2 cellular contexts compared by ENCODE assay signal in genomic region chr1:7984826-7985225, GRCh38.
TF ChIP-seq lines count a peak whose summit lies in the region.

No MANE protein-coding gene starts in this region.

TF ChIP-seq in GM23338, 12 proteins besides CTCF, POLR2A, EP300 and RAD21 (continued from another document):
- TF ChIP-seq POLR2AphosphoS5 (IDR thresholded peaks at IDR 0.05; ENCODE audit: low read depth) (no peak), STAT1 (IDR thresholded peaks at IDR 0.05; ENCODE audit: unreplicated experiment) (no peak)
- TF ChIP-seq, protein P1, sequence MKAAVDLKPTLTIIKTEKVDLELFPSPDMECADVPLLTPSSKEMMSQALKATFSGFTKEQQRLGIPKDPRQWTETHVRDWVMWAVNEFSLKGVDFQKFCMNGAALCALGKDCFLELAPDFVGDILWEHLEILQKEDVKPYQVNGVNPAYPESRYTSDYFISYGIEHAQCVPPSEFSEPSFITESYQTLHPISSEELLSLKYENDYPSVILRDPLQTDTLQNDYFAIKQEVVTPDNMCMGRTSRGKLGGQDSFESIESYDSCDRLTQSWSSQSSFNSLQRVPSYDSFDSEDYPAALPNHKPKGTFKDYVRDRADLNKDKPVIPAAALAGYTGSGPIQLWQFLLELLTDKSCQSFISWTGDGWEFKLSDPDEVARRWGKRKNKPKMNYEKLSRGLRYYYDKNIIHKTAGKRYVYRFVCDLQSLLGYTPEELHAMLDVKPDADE (IDR thresholded peaks at IDR 0.05): no peak
- TF ChIP-seq, protein P2, sequence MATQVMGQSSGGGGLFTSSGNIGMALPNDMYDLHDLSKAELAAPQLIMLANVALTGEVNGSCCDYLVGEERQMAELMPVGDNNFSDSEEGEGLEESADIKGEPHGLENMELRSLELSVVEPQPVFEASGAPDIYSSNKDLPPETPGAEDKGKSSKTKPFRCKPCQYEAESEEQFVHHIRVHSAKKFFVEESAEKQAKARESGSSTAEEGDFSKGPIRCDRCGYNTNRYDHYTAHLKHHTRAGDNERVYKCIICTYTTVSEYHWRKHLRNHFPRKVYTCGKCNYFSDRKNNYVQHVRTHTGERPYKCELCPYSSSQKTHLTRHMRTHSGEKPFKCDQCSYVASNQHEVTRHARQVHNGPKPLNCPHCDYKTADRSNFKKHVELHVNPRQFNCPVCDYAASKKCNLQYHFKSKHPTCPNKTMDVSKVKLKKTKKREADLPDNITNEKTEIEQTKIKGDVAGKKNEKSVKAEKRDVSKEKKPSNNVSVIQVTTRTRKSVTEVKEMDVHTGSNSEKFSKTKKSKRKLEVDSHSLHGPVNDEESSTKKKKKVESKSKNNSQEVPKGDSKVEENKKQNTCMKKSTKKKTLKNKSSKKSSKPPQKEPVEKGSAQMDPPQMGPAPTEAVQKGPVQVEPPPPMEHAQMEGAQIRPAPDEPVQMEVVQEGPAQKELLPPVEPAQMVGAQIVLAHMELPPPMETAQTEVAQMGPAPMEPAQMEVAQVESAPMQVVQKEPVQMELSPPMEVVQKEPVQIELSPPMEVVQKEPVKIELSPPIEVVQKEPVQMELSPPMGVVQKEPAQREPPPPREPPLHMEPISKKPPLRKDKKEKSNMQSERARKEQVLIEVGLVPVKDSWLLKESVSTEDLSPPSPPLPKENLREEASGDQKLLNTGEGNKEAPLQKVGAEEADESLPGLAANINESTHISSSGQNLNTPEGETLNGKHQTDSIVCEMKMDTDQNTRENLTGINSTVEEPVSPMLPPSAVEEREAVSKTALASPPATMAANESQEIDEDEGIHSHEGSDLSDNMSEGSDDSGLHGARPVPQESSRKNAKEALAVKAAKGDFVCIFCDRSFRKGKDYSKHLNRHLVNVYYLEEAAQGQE (IDR thresholded peaks at IDR 0.05; ENCODE audit: unreplicated experiment): no peak
- TF ChIP-seq, protein P3, sequence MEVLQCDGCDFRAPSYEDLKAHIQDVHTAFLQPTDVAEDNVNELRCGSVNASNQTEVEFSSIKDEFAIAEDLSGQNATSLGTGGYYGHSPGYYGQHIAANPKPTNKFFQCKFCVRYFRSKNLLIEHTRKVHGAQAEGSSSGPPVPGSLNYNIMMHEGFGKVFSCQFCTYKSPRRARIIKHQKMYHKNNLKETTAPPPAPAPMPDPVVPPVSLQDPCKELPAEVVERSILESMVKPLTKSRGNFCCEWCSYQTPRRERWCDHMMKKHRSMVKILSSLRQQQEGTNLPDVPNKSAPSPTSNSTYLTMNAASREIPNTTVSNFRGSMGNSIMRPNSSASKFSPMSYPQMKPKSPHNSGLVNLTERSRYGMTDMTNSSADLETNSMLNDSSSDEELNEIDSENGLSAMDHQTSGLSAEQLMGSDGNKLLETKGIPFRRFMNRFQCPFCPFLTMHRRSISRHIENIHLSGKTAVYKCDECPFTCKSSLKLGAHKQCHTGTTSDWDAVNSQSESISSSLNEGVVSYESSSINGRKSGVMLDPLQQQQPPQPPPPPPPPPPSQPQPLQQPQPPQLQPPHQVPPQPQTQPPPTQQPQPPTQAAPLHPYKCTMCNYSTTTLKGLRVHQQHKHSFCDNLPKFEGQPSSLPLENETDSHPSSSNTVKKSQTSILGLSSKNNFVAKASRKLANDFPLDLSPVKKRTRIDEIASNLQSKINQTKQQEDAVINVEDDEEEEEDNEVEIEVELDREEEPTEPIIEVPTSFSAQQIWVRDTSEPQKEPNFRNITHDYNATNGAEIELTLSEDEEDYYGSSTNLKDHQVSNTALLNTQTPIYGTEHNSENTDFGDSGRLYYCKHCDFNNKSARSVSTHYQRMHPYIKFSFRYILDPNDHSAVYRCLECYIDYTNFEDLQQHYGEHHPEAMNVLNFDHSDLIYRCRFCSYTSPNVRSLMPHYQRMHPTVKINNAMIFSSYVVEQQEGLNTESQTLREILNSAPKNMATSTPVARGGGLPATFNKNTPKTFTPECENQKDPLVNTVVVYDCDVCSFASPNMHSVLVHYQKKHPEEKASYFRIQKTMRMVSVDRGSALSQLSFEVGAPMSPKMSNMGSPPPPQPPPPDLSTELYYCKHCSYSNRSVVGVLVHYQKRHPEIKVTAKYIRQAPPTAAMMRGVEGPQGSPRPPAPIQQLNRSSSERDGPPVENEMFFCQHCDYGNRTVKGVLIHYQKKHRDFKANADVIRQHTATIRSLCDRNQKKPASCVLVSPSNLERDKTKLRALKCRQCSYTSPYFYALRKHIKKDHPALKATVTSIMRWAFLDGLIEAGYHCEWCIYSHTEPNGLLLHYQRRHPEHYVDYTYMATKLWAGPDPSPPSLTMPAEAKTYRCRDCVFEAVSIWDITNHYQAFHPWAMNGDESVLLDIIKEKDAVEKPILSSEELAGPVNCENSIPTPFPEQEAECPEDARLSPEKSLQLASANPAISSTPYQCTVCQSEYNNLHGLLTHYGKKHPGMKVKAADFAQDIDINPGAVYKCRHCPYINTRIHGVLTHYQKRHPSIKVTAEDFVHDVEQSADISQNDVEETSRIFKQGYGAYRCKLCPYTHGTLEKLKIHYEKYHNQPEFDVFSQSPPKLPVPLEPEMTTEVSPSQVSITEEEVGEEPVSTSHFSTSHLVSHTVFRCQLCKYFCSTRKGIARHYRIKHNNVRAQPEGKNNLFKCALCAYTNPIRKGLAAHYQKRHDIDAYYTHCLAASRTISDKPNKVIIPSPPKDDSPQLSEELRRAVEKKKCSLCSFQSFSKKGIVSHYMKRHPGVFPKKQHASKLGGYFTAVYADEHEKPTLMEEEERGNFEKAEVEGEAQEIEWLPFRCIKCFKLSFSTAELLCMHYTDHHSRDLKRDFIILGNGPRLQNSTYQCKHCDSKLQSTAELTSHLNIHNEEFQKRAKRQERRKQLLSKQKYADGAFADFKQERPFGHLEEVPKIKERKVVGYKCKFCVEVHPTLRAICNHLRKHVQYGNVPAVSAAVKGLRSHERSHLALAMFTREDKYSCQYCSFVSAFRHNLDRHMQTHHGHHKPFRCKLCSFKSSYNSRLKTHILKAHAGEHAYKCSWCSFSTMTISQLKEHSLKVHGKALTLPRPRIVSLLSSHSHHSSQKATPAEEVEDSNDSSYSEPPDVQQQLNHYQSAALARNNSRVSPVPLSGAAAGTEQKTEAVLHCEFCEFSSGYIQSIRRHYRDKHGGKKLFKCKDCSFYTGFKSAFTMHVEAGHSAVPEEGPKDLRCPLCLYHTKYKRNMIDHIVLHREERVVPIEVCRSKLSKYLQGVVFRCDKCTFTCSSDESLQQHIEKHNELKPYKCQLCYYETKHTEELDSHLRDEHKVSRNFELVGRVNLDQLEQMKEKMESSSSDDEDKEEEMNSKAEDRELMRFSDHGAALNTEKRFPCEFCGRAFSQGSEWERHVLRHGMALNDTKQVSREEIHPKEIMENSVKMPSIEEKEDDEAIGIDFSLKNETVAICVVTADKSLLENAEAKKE (CRISPR knock-in tag; IDR thresholded peaks at IDR 0.05): no peak

TF ChIP-seq in neural cell, 6 proteins besides CTCF, POLR2A, EP300 and RAD21 (continued from another document):
- TF ChIP-seq, protein P2 (IDR thresholded peaks at IDR 0.05; ENCODE audit: borderline replicate concordance): no peak
- TF ChIP-seq EZH2 (IDR thresholded peaks at IDR 0.05; ENCODE audit: borderline replicate concordance, insufficient read depth, low read length, poor library complexity, severe bottlenecking) (no peak), POLR2AphosphoS5 (IDR thresholded peaks at IDR 0.05) (no peak), TAF1 (IDR thresholded peaks at IDR 0.05; ENCODE audit: low read depth) (no peak), MXI1 (conservative IDR thresholded peaks at IDR 0.05; ENCODE audit: poor library complexity, severe bottlenecking) (no peak)
